Comparison of ENCODE assay signal across 32 cellular contexts in genomic region chr20:31780839-31781238, GRCh38. TPM values are rescaled to one million over a fixed set of nuclear protein-coding genes. Genes with fewer than 3 reads are reported as not detected.
A peak's percentile ranks its signal among the peaks of the same experiment; 100 is the strongest.
DNase-seq lines count a peak whose midpoint lies in the region; FAIRE-seq and TF ChIP-seq lines count a peak whose summit lies in the region.
"Had no signal": no experiment of that assay in that cellular context is flagged by ENCODE, and none has a peak within 500 bp of the region (broad histone marks: within the 10 kb centered on the region; RNA-seq: fewer than 3 reads in every experiment).

No MANE protein-coding gene starts in this region.

- H3K9me3 ChIP-seq in Karpas-422 (ENCODE audit: low read length) = no peaks in the 10 kb centered on the region
- H3K9me3 ChIP-seq in osteoblast (ENCODE audit: low read depth, low read length) = no peaks in the 10 kb centered on the region
- H3K9me3 ChIP-seq: A549; BE2C; BLaER1; BLaER1 treated with 17β-estradiol and CSF1 and Interleukin-3, amounts not matched to agents 10 nM and 100 nM; Caco-2 had no signal

- H3K4me1 ChIP-seq in Karpas-422 (ENCODE audit: low read length) (no peaks in the 10 kb centered on the region), osteoblast (ENCODE audit: insufficient read depth, low read length) (peaks cover 4% of the 10 kb centered on the region)
- H3K4me1 ChIP-seq: A549; BE2C; BLaER1; BLaER1 treated with 17β-estradiol and CSF1 and Interleukin-3, amounts not matched to agents 10 nM and 100 nM; Caco-2 had no signal

- no peak overlapping the region for H3K4me2 ChIP-seq in Karpas-422 (ENCODE audit: low read depth, low read length, poor library complexity, severe bottlenecking)
- no peak overlapping the region for H3K4me2 ChIP-seq in osteoblast (ENCODE audit: insufficient read depth, low read length)
- H3K4me2 ChIP-seq: A549; BLaER1; BLaER1 treated with 17β-estradiol and CSF1 and Interleukin-3, amounts not matched to agents 10 nM and 100 nM had no signal

- H4K20me1 ChIP-seq in Karpas-422 (ENCODE audit: insufficient read depth, low read depth, low read length) (no peaks in the 10 kb centered on the region), osteoblast (ENCODE audit: insufficient read depth, low read length) (no peaks in the 10 kb centered on the region)

- DNase-seq in Karpas-422 (peak; percentile 34), osteoblast (ENCODE audit: insufficient read length, low spot score, missing footprints) (no peak), NCI-H1436 treated with DMSO at 0.1 percent for 48 hours (lab: John Stamatoyannopoulos, UW) (no peak)
- DNase-seq: 8988T; ACHN; AML-193; BE2C; C1 segment of cervical spinal cord; Caco-2; Calu3; CD4-positive, alpha-beta memory T cell; CD4-positive, alpha-beta T cell; CD4-positive, CD25-positive, alpha-beta regulatory T cell; CD8-positive, alpha-beta memory T cell; CD8-positive, alpha-beta T cell; COR-L47; DMS 273 treated with DMSO at 0.1 percent for 48 hours; DMS153; DMS53; DMS79; DMS79 treated with DMSO at 0.1 percent for 48 hours; DND-41; EL had no signal

- peak; percentile 34 for FAIRE-seq in G401.6 (lab: Jason Lieb, UNC)
- FAIRE-seq: A204.1, A549, D721Med had no signal

- H3K9ac ChIP-seq in Karpas-422 (ENCODE audit: low read length) = no peak overlapping the region
- H3K9ac ChIP-seq: BLaER1; BLaER1 treated with 17β-estradiol and CSF1 and Interleukin-3, amounts not matched to agents 10 nM and 100 nM had no signal

- H3K27ac ChIP-seq in Karpas-422 (ENCODE audit: low read length) (no peak overlapping the region), osteoblast (ENCODE audit: low read depth, low read length) (no peak overlapping the region)
- H3K27ac ChIP-seq: 22Rv1; A549; BLaER1; BLaER1 treated with 17β-estradiol and CSF1 and Interleukin-3, amounts not matched to agents 10 nM and 100 nM; C4-2B had no signal

- TF ChIP-seq CTCF in osteoblast (IDR thresholded peaks at IDR 0.05; ENCODE audit: extremely low read depth, low read depth, low read length) = no peak

- H3K9me2 ChIP-seq in Karpas-422 (replicated peaks; ENCODE audit: insufficient read depth, low read length) = no peaks in the 10 kb centered on the region

- H3K79me2 ChIP-seq in Karpas-422 (ENCODE audit: low read length) = 0 out of 2 replicates have a peak, but pooled peaks cover 7% of the 10 kb centered on the region
- peaks cover 17% of the 10 kb centered on the region for H3K79me2 ChIP-seq in osteoblast (ENCODE audit: insufficient read depth, low read length)

- peaks cover 67% of the 10 kb centered on the region for H3K36me3 ChIP-seq in Karpas-422 (ENCODE audit: insufficient read depth, low read length)
- H3K36me3 ChIP-seq in osteoblast (ENCODE audit: insufficient read depth, low read length) = peaks cover 68% of the 10 kb centered on the region

- H3K4me3 ChIP-seq in Karpas-422 (ENCODE audit: low read length) = no peak overlapping the region
- H3K4me3 ChIP-seq in osteoblast (ENCODE audit: insufficient read depth, low read length) = no peak overlapping the region
- H3K4me3 ChIP-seq: A549; BLaER1; BLaER1 treated with 17β-estradiol and CSF1 and Interleukin-3, amounts not matched to agents 10 nM and 100 nM had no signal

- no peaks in the 10 kb centered on the region for H3K27me3 ChIP-seq in Karpas-422 (ENCODE audit: low read length)
- H3K27me3 ChIP-seq in osteoblast (ENCODE audit: insufficient read depth, low read length) = no peaks in the 10 kb centered on the region
- H3K27me3 ChIP-seq: BE2C; BLaER1; BLaER1 treated with 17β-estradiol and CSF1 and Interleukin-3, amounts not matched to agents 10 nM and 100 nM had no signal

- H2AFZ ChIP-seq in Karpas-422 (ENCODE audit: low read length) (no peak overlapping the region), osteoblast (ENCODE audit: low read length) (no peak overlapping the region)

RNA-seq across cellular contexts. Expression of gene MYLK2, which starts 38.3 kb away (rescaled TPM):
- 0.22 TPM in 2 replicates for total RNA-seq in Karpas-422 (2014; rRNA removed; shearing (Covaris generic); ENCODE audit: low replicate concordance)
- total RNA-seq in osteoblast = under 0.01 and 0.36 TPM in 2 replicates
- total RNA-seq: B cell; CD4-positive, alpha-beta memory T cell; CD4-positive, alpha-beta T cell; CD4-positive, CD25-positive, alpha-beta regulatory T cell; CD8-positive, alpha-beta T cell had no signal

RNA-seq across cellular contexts. Expression of gene TPX2, which starts 41.7 kb away (rescaled TPM):
- 54.0 and 55.5 TPM in 2 replicates for total RNA-seq in Karpas-422 (2014; rRNA removed; shearing (Covaris generic); ENCODE audit: low replicate concordance)
- 16.2 and 18.5 TPM in 2 replicates for total RNA-seq in osteoblast

RNA-seq across cellular contexts. Expression of gene BCL2L1, which starts 58.2 kb away (rescaled TPM):
- total RNA-seq in Karpas-422 (2014; rRNA removed; shearing (Covaris generic); ENCODE audit: low replicate concordance) = 41.0 and 56.1 TPM in 2 replicates
- total RNA-seq in osteoblast = 127 and 136 TPM in 2 replicates
